ENCODE assay signal across 10 cellular contexts in genomic region chr1:207754942-207755689, GRCh38. TPM values are rescaled to one million over a fixed set of nuclear protein-coding genes. Genes with fewer than 3 reads are reported as not detected.
DNase-seq lines count a peak whose midpoint lies in the region; ATAC-seq and TF ChIP-seq lines count a peak whose summit lies in the region.
"Had no signal": no experiment of that assay in that cellular context is flagged by ENCODE, and none has a peak within 500 bp of the region (broad histone marks: within the 10 kb centered on the region; RNA-seq: fewer than 3 reads in every experiment).

No MANE protein-coding gene starts in this region.

- H3K9me3 ChIP-seq in DND-41 (ENCODE audit: insufficient read depth, low read length, severe bottlenecking) (no peaks in the 10 kb centered on the region), iPS-15b (ENCODE audit: control insufficient read depth, insufficient read depth, low read length) (no peaks in the 10 kb centered on the region)

- no peaks in the 10 kb centered on the region for H3K27me3 ChIP-seq in DND-41 (ENCODE audit: insufficient read depth, low read length, poor library complexity)
- H3K27me3 ChIP-seq in iPS-15b (ENCODE audit: control insufficient read depth, insufficient read depth, low read length), result no peaks in the 10 kb centered on the region

- peak; percentile 58 to 61 for DNase-seq in AML-193 (lab: John Stamatoyannopoulos, UW)
- no peak for DNase-seq in DND-41
- DNase-seq in T-cell, result no peak
- no peak for DNase-seq in stimulated activated CD4-positive, alpha-beta T cell treated with anti-CD3 and anti-CD28 coated beads, Interleukin-15, amount 100 ng/mL, for 24 hours
- DNase-seq: amniotic stem cell, NCI-H187 treated with DMSO at 0.1 percent for 48 hours had no signal

- H3K9ac ChIP-seq in DND-41 (ENCODE audit: low read depth, low read length) (no peak overlapping the region), iPS-15b (ENCODE audit: low read depth, low read length) (peak overlapping the region; percentile 0)

- H3K4me3 Mint-ChIP-seq in T-cell, result peak overlapping the region in 1 of 3 donors; percentile 8

- POLR2A ChIA-PET in T-cell (lab: Charles Lee), result interaction anchor here (0.6 kb wide), 3 partner anchors 11 to 68 kb away, joined by 3 to 7 read pairs (median 4); no protein-coding TSS in a partner anchor

- H3K9me3 Mint-ChIP-seq in T-cell, result no peaks in the 10 kb centered on the region

- CTCF ChIA-PET in T-cell (lab: Charles Lee), result interaction anchor here in 1 of 2 donors (0.6 kb wide), 1 partner anchor 28 kb away, joined by 3 read pairs; no protein-coding TSS in a partner anchor

- H3K36me3 ChIP-seq in DND-41 (ENCODE audit: insufficient read depth, low read length), result peaks cover 41% of the 10 kb centered on the region
- no peaks in the 10 kb centered on the region for H3K36me3 ChIP-seq in iPS-15b (ENCODE audit: control insufficient read depth, insufficient read depth, low read length)

- H3K36me3 Mint-ChIP-seq in T-cell, result peaks cover 25% of the 10 kb centered on the region

- H3K4me1 ChIP-seq in DND-41 (ENCODE audit: insufficient read depth, low read length) (peaks cover 43% of the 10 kb centered on the region), iPS-15b (ENCODE audit: control insufficient read depth, insufficient read depth, low read length) (peaks cover 21% of the 10 kb centered on the region)

- TF ChIP-seq CTCF in DND-41 (IDR thresholded peaks at IDR 0.05; ENCODE audit: borderline replicate concordance, extremely low read depth, low read length, poor library complexity, severe bottlenecking), result no peak

- no peaks in the 10 kb centered on the region for H3K27me3 Mint-ChIP-seq in T-cell

- peaks cover 83% of the 10 kb centered on the region for H3K79me2 ChIP-seq in DND-41 (ENCODE audit: insufficient read depth, low read length)

- H3K4me3 ChIP-seq in DND-41 (ENCODE audit: low read depth in 1 of 2, low read length in 2 of 2), result no peak overlapping the region
- no peak overlapping the region for H3K4me3 ChIP-seq in iPS-15b (ENCODE audit: low read depth, low read length)

- peaks cover 47% of the 10 kb centered on the region for H4K20me1 ChIP-seq in DND-41 (ENCODE audit: insufficient read depth, low read length)

- H3K27ac ChIP-seq in DND-41 (ENCODE audit: low read length), result no peak overlapping the region

- no peak overlapping the region for H2AFZ ChIP-seq in DND-41 (ENCODE audit: low read depth, low read length)

- peak overlapping the region; percentile 81 for H3K4me2 ChIP-seq in DND-41 (ENCODE audit: insufficient read depth, low read length)

- no peak for ATAC-seq in DND-41 (ENCODE audit: insufficient read depth, low read depth)
- no peak for ATAC-seq in T-cell (replicated peaks in 1 of 4)
- ATAC-seq in GM18868 (IDR thresholded peaks at IDR 0.05; ENCODE audit: unreplicated experiment), result no peak
- no peak for ATAC-seq in GM19463 (IDR thresholded peaks at IDR 0.05; ENCODE audit: unreplicated experiment)
- no peak for ATAC-seq in GM21423 (IDR thresholded peaks at IDR 0.05; ENCODE audit: unreplicated experiment)

- peaks cover 64 to 77% (median 70%) of the 10 kb centered on the region in 3 donors for H3K4me1 Mint-ChIP-seq in T-cell

- peak overlapping the region; percentile 15 to 35 for H3K27ac Mint-ChIP-seq in T-cell

RNA-seq across cellular contexts. Expression of gene CD46, which starts 3.3 kb away (rescaled TPM):
- total RNA-seq in T-cell, result 100 to 1,000 TPM; 123 to 152 (median 145) TPM

Comparison
In these comparisons a context has a peak if more than half of its experiments do, and no peak if none do; other contexts are left out.
1. DNase-seq: peak in AML-193 (2 of 2); none in DND-41 (single experiment), T-cell (0 of 34) and stimulated activated CD4-positive, alpha-beta T cell treated with anti-CD3 and anti-CD28 coated beads, Interleukin-15, amount 100 ng/mL, for 24 hours (single experiment).